ENCODE assay signal across 11 cellular contexts in the genomic region with DNA sequence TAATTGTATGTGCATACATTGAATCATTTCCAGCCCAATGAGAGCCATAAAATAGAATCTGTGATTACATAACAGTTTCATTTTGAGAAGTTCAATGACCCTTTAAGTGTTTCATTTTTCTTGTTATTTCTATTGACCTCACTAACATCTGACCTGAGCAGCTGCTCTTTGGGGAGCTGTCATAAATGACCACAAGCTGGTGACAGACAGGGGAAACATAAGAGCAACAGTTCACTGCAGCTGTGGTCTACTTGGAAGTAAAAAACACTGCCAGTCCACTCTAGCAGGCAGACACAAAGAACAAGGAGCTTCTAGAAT.
DNase-seq lines count a peak whose midpoint lies in the region; ATAC-seq lines count a peak whose summit lies in the region.
"Had no signal": no experiment of that assay in that cellular context is flagged by ENCODE, and none has a peak within 500 bp of the region (broad histone marks: within the 10 kb centered on the region; RNA-seq: fewer than 3 reads in every experiment).

No MANE protein-coding gene starts in this region.

- intact Hi-C loops in left ventricle myocardium superior (cut with micrococcal nuclease) = no loop called here

- DNase-seq in LHCN-M2 (ENCODE audit: low read depth) = peak; percentile 2
- DNase-seq in left ventricle myocardium superior = no peak
- DNase-seq in AG08395 (ENCODE audit: low spot score) = no peak
- DNase-seq in H4 (ENCODE audit: low spot score) = no peak
- no peak for DNase-seq in stimulated activated naive CD8-positive, alpha-beta T cell treated with anti-CD3 and anti-CD28 coated beads, Interleukin-15, Interleukin-2, amounts not matched to agents 100 U/mL and 50 U/mL, for 24 hours
- DNase-seq: activated CD4-positive, alpha-beta T cell treated with anti-CD3 and anti-CD28 coated beads, Interleukin-2, amount 10 ng/mL, durations not matched to agents 24 days and 14 days; activated gamma-delta T cell; NCI-H524 treated with DMSO at 0.1 percent for 48 hours had no signal

- ATAC-seq in GM18519 (IDR thresholded peaks at IDR 0.05; ENCODE audit: low FRiP score, unreplicated experiment) = peak; percentile 67
- ATAC-seq in GM21423 (IDR thresholded peaks at IDR 0.05; ENCODE audit: unreplicated experiment) = peak; percentile 84
- ATAC-seq in HG02981 (IDR thresholded peaks at IDR 0.05; ENCODE audit: unreplicated experiment) = peak; percentile 85
- ATAC-seq in left ventricle myocardium superior = no peak
- ATAC-seq in stimulated activated naive CD8-positive, alpha-beta T cell treated with anti-CD3 and anti-CD28 coated beads, Interleukin-15, Interleukin-2, amounts not matched to agents 100 U/mL and 50 U/mL, for 24 hours = no peak

Comparison
In these comparisons a context has a peak if more than half of its experiments do, and no peak if none do; other contexts are left out.
1. ATAC-seq: peak in GM18519 (single experiment), GM21423 (single experiment) and HG02981 (single experiment); none in left ventricle myocardium superior (single experiment) and stimulated activated naive CD8-positive, alpha-beta T cell treated with anti-CD3 and anti-CD28 coated beads, Interleukin-15, Interleukin-2, amounts not matched to agents 100 U/mL and 50 U/mL, for 24 hours (single experiment).